ENCODE assay signal across 8 cellular contexts in genomic region chr1:154222518-154222917, GRCh38. TPM values are rescaled to one million over a fixed set of nuclear protein-coding genes. Genes with fewer than 3 reads are reported as not detected.
DNase-seq lines count a peak whose midpoint lies in the region; ATAC-seq and TF ChIP-seq lines count a peak whose summit lies in the region.
"Had no signal": no experiment of that assay in that cellular context is flagged by ENCODE, and none has a peak within 500 bp of the region (broad histone marks: within the 10 kb centered on the region; RNA-seq: fewer than 3 reads in every experiment).

No MANE protein-coding gene starts in this region.

- in situ Hi-C loops in gastrocnemius medialis (cut with MboI; ENCODE audit: low sequenced_read_pairs in 4 of 4) = loop anchor here in 1 of 4 donors (10.0 kb wide), 1 partner anchor 52 kb away; the partner anchor contains the start of gene HAX1

- intact Hi-C loops in gastrocnemius medialis (cut with DNase I; ENCODE audit: low total_unique reads) = loop anchor here (5.0 to 10.0 kb wide), 2 partner anchors 52 to 210 kb away; partner anchors contain the start of gene HAX1

- no peak for TF ChIP-seq POLR2A in gastrocnemius medialis (IDR thresholded peaks at IDR 0.05)

- H3K4me1 ChIP-seq in gastrocnemius medialis = peaks cover 53 to 57% of the 10 kb centered on the region in 2 donors

- H3K9me3 ChIP-seq in gastrocnemius medialis = no peaks in the 10 kb centered on the region

- DNase-seq in GM12864 (ENCODE audit: low read depth) = no peak
- DNase-seq in RKO (ENCODE audit: low spot score) = peak; percentile 13
- DNase-seq in epithelial cell of proximal tubule (ENCODE audit: low read depth) = no peak
- no peak for DNase-seq in gastrocnemius medialis
- DNase-seq in NCI-H1694 treated with DMSO at 0.1 percent for 48 hours (lab: John Stamatoyannopoulos, UW) = no peak
- no peak for DNase-seq in effector CD4-positive, alpha-beta T cell
- DNase-seq: hypothalamus had no signal

- H3K27ac ChIP-seq in gastrocnemius medialis = peak overlapping the region; percentile 96 to 100 (median 98)

- ATAC-seq in gastrocnemius medialis (no peak), GM21423 (IDR thresholded peaks at IDR 0.05; ENCODE audit: unreplicated experiment) (no peak)

- peaks cover 0 to 24% of the 10 kb centered on the region in 2 donors for H3K36me3 ChIP-seq in gastrocnemius medialis

- no peak for TF ChIP-seq CTCF in GM12864 (IDR thresholded peaks at IDR 0.05; ENCODE audit: low read depth, low read length, missing control alignments)
- TF ChIP-seq CTCF in epithelial cell of proximal tubule (conservative IDR thresholded peaks at IDR 0.05; ENCODE audit: low read depth, low read length) = no peak
- TF ChIP-seq CTCF in gastrocnemius medialis (IDR thresholded peaks at IDR 0.05 in 4 of 5, conservative IDR thresholded peaks at IDR 0.05 in 1 of 5) = no peak

- no peaks in the 10 kb centered on the region for H3K27me3 ChIP-seq in gastrocnemius medialis

- peak overlapping the region; percentile 86 for H3K4me3 ChIP-seq in GM12864 (ENCODE audit: low read depth, low read length)
- H3K4me3 ChIP-seq in epithelial cell of proximal tubule (ENCODE audit: low read depth, low read length) = peak overlapping the region; percentile 71
- H3K4me3 ChIP-seq in gastrocnemius medialis = peak overlapping the region in 3 of 4 donors; percentile 82 to 96 (median 92)

RNA-seq across cellular contexts. Expression of gene UBAP2L, which starts 1.8 kb away (rescaled TPM):
- total RNA-seq in epithelial cell of proximal tubule (56.4 and 74.7 TPM in 2 replicates), gastrocnemius medialis (10 to 100 TPM; 38.5 to 72.8 (median 50.8) TPM)

RNA-seq across cellular contexts. Expression of gene CFAP141, which starts 16.4 kb away (rescaled TPM):
- total RNA-seq in epithelial cell of proximal tubule (not detected in 2 replicates), gastrocnemius medialis (not detected)

RNA-seq across cellular contexts. Expression of gene TPM3, which starts 30.6 kb away (rescaled TPM):
- total RNA-seq in epithelial cell of proximal tubule (569 and 700 TPM in 2 replicates), gastrocnemius medialis (1,000 to 10,000 TPM; 1,776 to 3,699 (median 2,786) TPM)

RNA-seq across cellular contexts. Expression of gene HAX1, which starts 49.9 kb away (rescaled TPM):
- total RNA-seq in epithelial cell of proximal tubule (86.1 and 149 TPM in 2 replicates), gastrocnemius medialis (100 to 1,000 TPM; 145 to 205 (median 177) TPM)
